Comparison of ENCODE assay signal across 1 cellular context in genomic region chrX:38817004-38817703, GRCh38.
TF ChIP-seq lines count a peak whose summit lies in the region.

No MANE protein-coding gene starts in this region.

TF ChIP-seq in K562, 482 proteins besides CTCF, POLR2A, EP300 and RAD21 (continued from another document and continues in another):
- TF ChIP-seq TSHZ1 (CRISPR knock-in tag; IDR thresholded peaks at IDR 0.05) (no peak), SUPT5H (IDR thresholded peaks at IDR 0.05) (no peak), ZNF592 (IDR thresholded peaks at IDR 0.05) (peak; percentile 78), CSDE1 (IDR thresholded peaks at IDR 0.05) (no peak), ZBTB33 (CRISPR knock-in tag; IDR thresholded peaks at IDR 0.05) (no peak), ZFP36 (IDR thresholded peaks at IDR 0.05; ENCODE audit: low read depth, low read length, partially characterized antibody) (no peak), NEUROD1 (IDR thresholded peaks at IDR 0.05; ENCODE audit: borderline replicate concordance, low read depth, low read length, partially characterized antibody) (no peak), POU5F1 (IDR thresholded peaks at IDR 0.05; ENCODE audit: borderline replicate concordance, low read depth, low read length, partially characterized antibody) (no peak), LCOR (CRISPR knock-in tag; IDR thresholded peaks at IDR 0.05) (no peak), ZNF124 (CRISPR knock-in tag; IDR thresholded peaks at IDR 0.05) (no peak), IFI16 (CRISPR knock-in tag; IDR thresholded peaks at IDR 0.05) (no peak), DDX20 (tag; IDR thresholded peaks at IDR 0.05; ENCODE audit: low read depth) (no peak), HMG20B (CRISPR knock-in tag; IDR thresholded peaks at IDR 0.05) (no peak), CBX8 (IDR thresholded peaks at IDR 0.05; ENCODE audit: borderline replicate concordance, extremely low read depth, low read depth, low read length, poor library complexity, severe bottlenecking) (no peak), PYGO2 (tag; IDR thresholded peaks at IDR 0.05) (no peak), CBX1 (IDR thresholded peaks at IDR 0.05; ENCODE audit: low read depth) (no peak), MGA (IDR thresholded peaks at IDR 0.05) (peak; percentile 60), ZNF408 (CRISPR knock-in tag; IDR thresholded peaks at IDR 0.05; ENCODE audit: low read depth) (no peak), NRF1 (conservative IDR thresholded peaks at IDR 0.05 in 1 of 2, IDR thresholded peaks at IDR 0.05 in 1 of 2) (peak; percentile 85 to 87), E4F1 (CRISPR knock-in tag; IDR thresholded peaks at IDR 0.05; ENCODE audit: borderline replicate concordance) (no peak), CAMTA2 (CRISPR knock-in tag; conservative IDR thresholded peaks at IDR 0.05) (no peak), ZNF609 (CRISPR knock-in tag; IDR thresholded peaks at IDR 0.05; ENCODE audit: borderline replicate concordance) (no peak)
